25 cellular contexts compared by ENCODE assay signal in genomic region chr2:31420936-31421335, GRCh38. TPM values are rescaled to one million over a fixed set of nuclear protein-coding genes. Genes with fewer than 3 reads are reported as not detected.
DNase-seq lines count a peak whose midpoint lies in the region; ATAC-seq and TF ChIP-seq lines count a peak whose summit lies in the region.
"Had no signal": no experiment of that assay in that cellular context is flagged by ENCODE, and none has a peak within 500 bp of the region (broad histone marks: within the 10 kb centered on the region; RNA-seq: fewer than 3 reads in every experiment).

No MANE protein-coding gene starts in this region.

- H3K27ac ChIP-seq in SK-N-MC (peak overlapping the region; percentile 66; the same call in 1 of the 2 replicates), neural progenitor cell (no peak overlapping the region)
- H3K27ac ChIP-seq: heart right ventricle, RWPE1, testis had no signal

- H3K9me3 ChIP-seq in SK-N-MC (ENCODE audit: low read depth, low read length) (no peaks in the 10 kb centered on the region; the same call in 1 of the 2 replicates), neural progenitor cell (ENCODE audit: low read depth) (peaks cover 10% of the 10 kb centered on the region)
- H3K9me3 ChIP-seq: testis had no signal

- H3K36me3 Mint-ChIP-seq in nephron (ENCODE audit: low read depth) (no peaks in the 10 kb centered on the region), neural progenitor cell (no peaks in the 10 kb centered on the region)
- H3K36me3 Mint-ChIP-seq: activated naive CD8-positive, alpha-beta T cell treated with anti-CD3 and anti-CD28 coated beads for 36 hours; IgD-negative memory B cell had no signal

- no peaks in the 10 kb centered on the region for H3K27me3 ChIP-seq in neural progenitor cell
- H3K27me3 ChIP-seq: heart right ventricle, testis had no signal

- DNase-seq in ELR (ENCODE audit: low read depth), result peak; percentile 18
- DNase-seq in SK-N-MC (ENCODE audit: low read depth, low spot score), result peak; percentile 75
- DNase-seq in NCI-H446 (lab: John Stamatoyannopoulos, UW), result no peak
- no peak for DNase-seq in neural progenitor cell (ENCODE audit: low spot score)
- no peak for DNase-seq in stimulated activated CD4-positive, alpha-beta T cell treated with anti-CD3 and anti-CD28 coated beads, Interleukin-15, amount 100 ng/mL, for 24 hours
- DNase-seq: activated effector memory CD4-positive, alpha-beta T cell treated with anti-CD3 and anti-CD28 coated beads, Interleukin-2, amount 50 U/mL, for 16 hours; activated naive CD8-positive, alpha-beta T cell treated with anti-CD3 and anti-CD28 coated beads for 36 hours; activated T-cell treated with anti-CD3 and anti-CD28 coated beads for 4 hours; CD4-positive, alpha-beta T cell; cerebellar nuclear complex; H7; heart right ventricle; left cardiac atrium; NCI-H1092 treated with DMSO at 0.1 percent for 48 hours; NCI-H2029; NCI-H2227 treated with DMSO at 0.1 percent for 48 hours; stimulated activated naive CD8-positive, alpha-beta T cell treated with anti-CD3 and anti-CD28 coated beads, Interleukin-15, Interleukin-2, amounts not matched to agents 100 U/mL and 50 U/mL, for 24 hours; T-helper 17 cell; testis had no signal

- ATAC-seq in esophagus mucosa, result peak; percentile 67
- ATAC-seq: heart right ventricle; stimulated activated naive CD8-positive, alpha-beta T cell treated with anti-CD3 and anti-CD28 coated beads, Interleukin-15, Interleukin-2, amounts not matched to agents 100 U/mL and 50 U/mL, for 24 hours; T-helper 17 cell had no signal

- no peaks in the 10 kb centered on the region for H4K20me1 ChIP-seq in neural progenitor cell (ENCODE audit: low read depth)

- H3K4me3 Mint-ChIP-seq in nephron (no peak overlapping the region), neural progenitor cell (no peak overlapping the region)
- H3K4me3 Mint-ChIP-seq: activated naive CD8-positive, alpha-beta T cell treated with anti-CD3 and anti-CD28 coated beads for 36 hours; CD4-positive, alpha-beta T cell; memory B cell; T-helper 17 cell had no signal

- no peak overlapping the region for H3K4me2 ChIP-seq in neural progenitor cell

- H3K27ac Mint-ChIP-seq in nephron (peak overlapping the region; percentile 59 to 69 (median 67)), neural progenitor cell (no peak overlapping the region)
- H3K27ac Mint-ChIP-seq: activated naive CD8-positive, alpha-beta T cell treated with anti-CD3 and anti-CD28 coated beads for 36 hours; CD4-positive, alpha-beta T cell; IgD-negative memory B cell; memory B cell; progenitor cell of endocrine pancreas; T-helper 17 cell had no signal

- H3K9me3 Mint-ChIP-seq in nephron (peaks cover 12% of the 10 kb centered on the region), neural progenitor cell (peaks cover 9% of the 10 kb centered on the region)

- no peaks in the 10 kb centered on the region for H3K4me1 ChIP-seq in neural progenitor cell
- H3K4me1 ChIP-seq: heart right ventricle, testis had no signal

- H3F3A ChIP-seq in neural progenitor cell (ENCODE audit: low read depth), result peaks cover 9% of the 10 kb centered on the region

- TF ChIP-seq CTCF in nephron (IDR thresholded peaks at IDR 0.05; ENCODE audit: unreplicated experiment in 3 of 3) (no peak), neural progenitor cell (IDR thresholded peaks at IDR 0.05) (no peak)

- H3K4me3 ChIP-seq in SK-N-MC, result no peak overlapping the region
- no peak overlapping the region for H3K4me3 ChIP-seq in neural progenitor cell
- H3K4me3 ChIP-seq: heart right ventricle, testis had no signal

- H3K9ac ChIP-seq in SK-N-MC (ENCODE audit: insufficient read length) (no peak overlapping the region), neural progenitor cell (no peak overlapping the region)

- H3K36me3 ChIP-seq in SK-N-MC (ENCODE audit: insufficient read depth, low read length) (no peaks in the 10 kb centered on the region), neural progenitor cell (no peaks in the 10 kb centered on the region)
- H3K36me3 ChIP-seq: heart right ventricle had no signal

- no peak overlapping the region for H2AFZ ChIP-seq in neural progenitor cell (replicated peaks)

- H3K79me2 ChIP-seq in neural progenitor cell (ENCODE audit: low read depth), result no peaks in the 10 kb centered on the region

- H3K27me3 Mint-ChIP-seq in nephron (ENCODE audit: low read depth) (peaks cover 9% of the 10 kb centered on the region), neural progenitor cell (ENCODE audit: insufficient read depth, low read depth) (no peaks in the 10 kb centered on the region)
- H3K27me3 Mint-ChIP-seq: progenitor cell of endocrine pancreas had no signal

- H3K4me1 Mint-ChIP-seq in nephron (peaks cover 3% of the 10 kb centered on the region), neural progenitor cell (no peaks in the 10 kb centered on the region)
- H3K4me1 Mint-ChIP-seq: activated naive CD8-positive, alpha-beta T cell treated with anti-CD3 and anti-CD28 coated beads for 36 hours had no signal

RNA-seq across cellular contexts. Expression of gene XDH, which starts 6.4 kb away (rescaled TPM):
- total RNA-seq in esophagus mucosa (39.7 TPM), neural progenitor cell (ENCODE audit: low replicate concordance) (5.0 and 7.5 TPM in 2 replicates)
- total RNA-seq: activated naive CD8-positive, alpha-beta T cell treated with anti-CD3 and anti-CD28 coated beads for 36 hours had no signal

Comparison
In these comparisons a context has a peak if more than half of its experiments do, and no peak if none do; other contexts are left out.
1. DNase-seq: peak in ELR (single experiment) and SK-N-MC (single experiment); none in NCI-H446 (0 of 2), neural progenitor cell (single experiment) and stimulated activated CD4-positive, alpha-beta T cell treated with anti-CD3 and anti-CD28 coated beads, Interleukin-15, amount 100 ng/mL, for 24 hours (single experiment).